11 cellular contexts compared by ENCODE assay signal in genomic region chrX:155888139-155888538, GRCh38. TPM values are rescaled to one million over a fixed set of nuclear protein-coding genes. Genes with fewer than 3 reads are reported as not detected.
DNase-seq lines count a peak whose midpoint lies in the region; ATAC-seq, FAIRE-seq and TF ChIP-seq lines count a peak whose summit lies in the region.
"Had no signal": no experiment of that assay in that cellular context is flagged by ENCODE, and none has a peak within 500 bp of the region (broad histone marks: within the 10 kb centered on the region; RNA-seq: fewer than 3 reads in every experiment).

No MANE protein-coding gene starts in this region.

- H4K20me1 ChIP-seq in fibroblast of lung (ENCODE audit: control insufficient read depth, extremely low read depth, insufficient read depth, low read length) = no peaks in the 10 kb centered on the region
- H4K20me1 ChIP-seq: BLaER1 had no signal

- no peak for ATAC-seq in activated T-cell treated with anti-CD3 and anti-CD28 coated beads, Interleukin-2, amount 50 U/mL, for 72 hours (replicated peaks in 1 of 2)

- no peaks in the 10 kb centered on the region for H3K36me3 ChIP-seq in fibroblast of lung (ENCODE audit: control insufficient read depth, insufficient read depth, low read length)

- H3K9ac ChIP-seq in fibroblast of lung (ENCODE audit: insufficient read depth, low read length) = no peak overlapping the region
- H3K9ac ChIP-seq: BLaER1 had no signal

- no peak overlapping the region for H3K4me3 Mint-ChIP-seq in activated T-cell treated with anti-CD3 and anti-CD28 coated beads, Interleukin-2, amount 50 U/mL, for 72 hours
- H3K4me3 Mint-ChIP-seq in activated T-cell treated with anti-CD3 and anti-CD28 coated beads, Interleukin-2, amount 50 U/mL, for 24 hours = no peak overlapping the region
- H3K4me3 Mint-ChIP-seq: brain had no signal

- H3K4me1 Mint-ChIP-seq in activated T-cell treated with anti-CD3 and anti-CD28 coated beads, Interleukin-2, amount 50 U/mL, for 72 hours (ENCODE audit: low read depth) = peaks cover 26% of the 10 kb centered on the region
- peaks cover 36% of the 10 kb centered on the region for H3K4me1 Mint-ChIP-seq in activated T-cell treated with anti-CD3 and anti-CD28 coated beads, Interleukin-2, amount 50 U/mL, for 24 hours (ENCODE audit: low read depth)

- no peaks in the 10 kb centered on the region for H3K27me3 ChIP-seq in fibroblast of lung (ENCODE audit: control insufficient read depth, insufficient read depth, low read length)
- H3K27me3 ChIP-seq: BLaER1, heart left ventricle had no signal

- H3K4me2 ChIP-seq in fibroblast of lung (ENCODE audit: extremely low read depth, insufficient read depth, low read length) = no peak overlapping the region
- H3K4me2 ChIP-seq: BLaER1 had no signal

- CTCF ChIA-PET in RWPE1 (lab: Yijun Ruan, JAX) = no interaction called here

- no peak overlapping the region for H3K4me3 ChIP-seq in fibroblast of lung (replicated peaks in 1 of 4; ENCODE audit: control extremely low read depth in 1 of 4, insufficient read depth in 1 of 4, low read depth in 3 of 4, low read length in 4 of 4)
- H3K4me3 ChIP-seq: BLaER1, heart left ventricle had no signal

- H3K27me3 Mint-ChIP-seq in activated T-cell treated with anti-CD3 and anti-CD28 coated beads, Interleukin-2, amount 50 U/mL, for 72 hours (ENCODE audit: low read depth) = no peaks in the 10 kb centered on the region
- H3K27me3 Mint-ChIP-seq in activated T-cell treated with anti-CD3 and anti-CD28 coated beads, Interleukin-2, amount 50 U/mL, for 24 hours = peaks cover 1% of the 10 kb centered on the region
- H3K27me3 Mint-ChIP-seq: brain had no signal

- TF ChIP-seq CTCF in RWPE1 (conservative IDR thresholded peaks at IDR 0.05; ENCODE audit: low read depth) = no peak
- TF ChIP-seq CTCF in fibroblast of lung (conservative IDR thresholded peaks at IDR 0.05 in 1 of 2, IDR thresholded peaks at IDR 0.05 in 1 of 2; ENCODE audit: low read depth in 1 of 2, low read length in 2 of 2) = no peak

- H3K27ac ChIP-seq in RWPE1 = no peak overlapping the region
- no peak overlapping the region for H3K27ac ChIP-seq in fibroblast of lung (ENCODE audit: insufficient read depth, low read length)
- H3K27ac ChIP-seq: BLaER1, heart left ventricle had no signal

- no peak for FAIRE-seq in urothelium cell line (lab: Jason Lieb, UNC)

- peaks cover 1% of the 10 kb centered on the region for H3K79me2 ChIP-seq in fibroblast of lung (ENCODE audit: control insufficient read depth, insufficient read depth, low read length)

- H3K27ac Mint-ChIP-seq in activated T-cell treated with anti-CD3 and anti-CD28 coated beads, Interleukin-2, amount 50 U/mL, for 72 hours = peak overlapping the region; percentile 48
- H3K27ac Mint-ChIP-seq in activated T-cell treated with anti-CD3 and anti-CD28 coated beads, Interleukin-2, amount 50 U/mL, for 24 hours = no peak overlapping the region
- H3K27ac Mint-ChIP-seq: brain had no signal

- peaks cover 2 to 4% of the 10 kb centered on the region in 2 donors for H3K36me3 Mint-ChIP-seq in activated T-cell treated with anti-CD3 and anti-CD28 coated beads, Interleukin-2, amount 50 U/mL, for 72 hours (ENCODE audit: insufficient read depth in 2 of 2)
- peaks cover 38% of the 10 kb centered on the region for H3K36me3 Mint-ChIP-seq in activated T-cell treated with anti-CD3 and anti-CD28 coated beads, Interleukin-2, amount 50 U/mL, for 24 hours (ENCODE audit: low read depth)

- POLR2A ChIA-PET in RWPE1 (lab: Yijun Ruan, JAX; ENCODE audit: low non-redundant PET) = no interaction called here

- peaks cover 2% of the 10 kb centered on the region for H3K4me1 ChIP-seq in fibroblast of lung (ENCODE audit: control insufficient read depth, extremely low read depth, insufficient read depth, low read length)
- H3K4me1 ChIP-seq: BLaER1 had no signal

- H3K9me3 ChIP-seq in fibroblast of lung (ENCODE audit: control insufficient read depth, insufficient read depth, low read depth, low read length) = no peaks in the 10 kb centered on the region
- H3K9me3 ChIP-seq: BLaER1, heart left ventricle had no signal

- no peak overlapping the region for H2AFZ ChIP-seq in fibroblast of lung (ENCODE audit: low read length)

- no peak for DNase-seq in activated T-cell treated with anti-CD3 and anti-CD28 coated beads, Interleukin-2, amount 50 U/mL, for 72 hours
- DNase-seq in activated T-cell treated with anti-CD3 and anti-CD28 coated beads, Interleukin-2, amount 50 U/mL, for 24 hours = no peak
- DNase-seq in RWPE1 (ENCODE audit: low spot score) (peak; percentile 6), fibroblast of lung (ENCODE audit: low read depth in 2 of 2) (peak; percentile 65 to 82), urothelium cell line (ENCODE audit: low spot score) (peak; percentile 48), activated gamma-delta T cell treated with Interleukin-2 at 50 U/mL for 16 hours (no peak), RPMI8226 (no peak), NCI-H2171 (lab: John Stamatoyannopoulos, UW) (no peak)
- DNase-seq: heart left ventricle had no signal

- no peaks in the 10 kb centered on the region for H3K9me3 Mint-ChIP-seq in activated T-cell treated with anti-CD3 and anti-CD28 coated beads, Interleukin-2, amount 50 U/mL, for 72 hours
- no peaks in the 10 kb centered on the region for H3K9me3 Mint-ChIP-seq in activated T-cell treated with anti-CD3 and anti-CD28 coated beads, Interleukin-2, amount 50 U/mL, for 24 hours

RNA-seq across cellular contexts. Expression of gene VAMP7, which starts 7.0 kb away (rescaled TPM):
- total RNA-seq in activated T-cell treated with anti-CD3 and anti-CD28 coated beads, Interleukin-2, amount 50 U/mL, for 72 hours = 10 to 100 TPM; 41.2 to 46.9 TPM
- 31.8 and 40.1 TPM in 2 replicates for total RNA-seq in fibroblast of lung
- 52.3 and 68.4 TPM in 2 replicates for polyA plus RNA-seq in fibroblast of lung
- polyA plus RNA-seq in fibroblast of lung (2012) = 38.2 and 42.7 TPM in 2 replicates
- polyA minus RNA-seq in fibroblast of lung (ENCODE audit: low replicate concordance) = 5.1 and 7.3 TPM in 2 replicates

Comparison
In these comparisons a context has a peak if more than half of its experiments do, and no peak if none do; other contexts are left out.
1. DNase-seq: peak in RWPE1 (single experiment), fibroblast of lung (2 of 2) and urothelium cell line (single experiment); none in activated T-cell treated with anti-CD3 and anti-CD28 coated beads, Interleukin-2, amount 50 U/mL, for 72 hours (0 of 2), activated T-cell treated with anti-CD3 and anti-CD28 coated beads, Interleukin-2, amount 50 U/mL, for 24 hours (single experiment), activated gamma-delta T cell treated with Interleukin-2 at 50 U/mL for 16 hours (single experiment), RPMI8226 (single experiment) and NCI-H2171 (single experiment).